In genomic region chr10:52491246-52492000, GRCh38 we compare ENCODE assay signal across 27 cellular contexts.
A peak's percentile ranks its signal among the peaks of the same experiment; 100 is the strongest.
DNase-seq lines count a peak whose midpoint lies in the region; ATAC-seq and TF ChIP-seq lines count a peak whose summit lies in the region.
"Had no signal": no experiment of that assay in that cellular context is flagged by ENCODE, and none has a peak within 500 bp of the region (broad histone marks: within the 10 kb centered on the region; RNA-seq: fewer than 3 reads in every experiment).

No MANE protein-coding gene starts in this region.

- peaks cover 0 to 3% of the 10 kb centered on the region in 2 donors for H3K27me3 Mint-ChIP-seq in natural killer cell treated with Interleukin-12 subunit alpha and Interleukin-12 subunit beta and Interleukin-15 and Interleukin-18, amount 100 ng/mL, for 72 hours
- H3K27me3 Mint-ChIP-seq: activated CD8-positive, alpha-beta T cell treated with anti-CD3 and anti-CD28 coated beads for 36 hours; dendritic cell treated with granulocyte-macrophage colony-stimulating factor and Interleukin-4, amounts not matched to agents 40 ng/mL and 50 ng/mL, for 4 days had no signal

- in situ Hi-C loops in brain microvascular endothelial cell (cut with HindIII; ENCODE audit: low pct_ligation_motif_present, low sequenced_read_pairs): no loop called here

- H3K4me1 Mint-ChIP-seq in natural killer cell treated with Interleukin-12 subunit alpha and Interleukin-12 subunit beta and Interleukin-15 and Interleukin-18, amount 100 ng/mL, for 72 hours (ENCODE audit: low read depth in 2 of 2): no peaks in the 10 kb centered on the region
- H3K4me1 Mint-ChIP-seq: GM23338; stimulated activated effector memory CD8-positive, alpha-beta T cell treated with anti-CD3 and anti-CD28 coated beads, Interleukin-12 subunit alpha, Interleukin-12 subunit beta, amount 100 ng/mL, for 72 hours had no signal

- H3K4me3 Mint-ChIP-seq in natural killer cell treated with Interleukin-12 subunit alpha and Interleukin-12 subunit beta and Interleukin-15 and Interleukin-18, amount 100 ng/mL, for 72 hours: no peak overlapping the region
- H3K4me3 Mint-ChIP-seq: activated CD8-positive, alpha-beta T cell treated with anti-CD3 and anti-CD28 coated beads for 36 hours; brain; dendritic cell treated with granulocyte-macrophage colony-stimulating factor and Interleukin-4, amounts not matched to agents 40 ng/mL and 50 ng/mL, for 4 days; GM23338; stimulated activated effector memory CD8-positive, alpha-beta T cell treated with anti-CD3 and anti-CD28 coated beads, Interleukin-12 subunit alpha, Interleukin-12 subunit beta, amount 100 ng/mL, for 72 hours had no signal

- DNase-seq in AG20443 (ENCODE audit: low spot score): peak; percentile 63
- DNase-seq in LHCN-M2 (ENCODE audit: low read depth): peak; percentile 50
- DNase-seq in brain microvascular endothelial cell: peak; percentile 12
- DNase-seq in iris pigment epithelial cell (ENCODE audit: low read depth): peak; percentile 56
- DNase-seq in natural killer cell treated with Interleukin-12 subunit alpha and Interleukin-12 subunit beta and Interleukin-15 and Interleukin-18, amount 100 ng/mL, for 72 hours (ENCODE audit: low spot score): no peak
- DNase-seq in GF-D8 (lab: John Stamatoyannopoulos, UW): no peak
- no peak for DNase-seq in DMS79 (lab: John Stamatoyannopoulos, UW)
- DNase-seq in esophagus muscularis mucosa (ENCODE audit: extremely low spot score): no peak
- DNase-seq: activated CD4-positive, CD25-positive, alpha-beta regulatory T cell; activated CD8-positive, alpha-beta T cell treated with anti-CD3 and anti-CD28 coated beads for 36 hours; activated T-cell treated with anti-CD3 and anti-CD28 coated beads, Interleukin-2, amount 50 U/mL, for 48 hours; COR-L47; glutamatergic neuron; left ventricle myocardium superior; NCI-H187; NCI-H2227 treated with DMSO at 0.1 percent for 48 hours; NCI-H82; OCI-M1; SJCRH30 had no signal

- no peaks in the 10 kb centered on the region for H3K9me3 ChIP-seq in esophagus muscularis mucosa
- H3K9me3 ChIP-seq: right atrium auricular region, SJCRH30, thoracic aorta had no signal

- H3K36me3 Mint-ChIP-seq in natural killer cell treated with Interleukin-12 subunit alpha and Interleukin-12 subunit beta and Interleukin-15 and Interleukin-18, amount 100 ng/mL, for 72 hours: no peaks in the 10 kb centered on the region
- H3K36me3 Mint-ChIP-seq: activated naive CD4-positive, alpha-beta T cell treated with anti-CD3 and anti-CD28 coated beads, Interleukin-2, amount 50 U/mL, for 72 hours; brain; stimulated activated effector memory CD8-positive, alpha-beta T cell treated with anti-CD3 and anti-CD28 coated beads, Interleukin-12 subunit alpha, Interleukin-12 subunit beta, amount 100 ng/mL, for 72 hours had no signal

- no peak for TF ChIP-seq POLR2A in esophagus muscularis mucosa (IDR thresholded peaks at IDR 0.05; ENCODE audit: low read depth)

- 76% methylated on average over 6 of the region's 6 CpGs for whole genome bisulfite sequencing in esophagus muscularis mucosa

- TF ChIP-seq EP300 in esophagus muscularis mucosa (IDR thresholded peaks at IDR 0.05): no peak

- no peaks in the 10 kb centered on the region for H3K27me3 ChIP-seq in brain microvascular endothelial cell (replicated peaks)
- H3K27me3 ChIP-seq in esophagus muscularis mucosa: no peaks in the 10 kb centered on the region
- H3K27me3 ChIP-seq: right atrium auricular region, SJCRH30 had no signal

- H3K4me1 ChIP-seq in esophagus muscularis mucosa: no peaks in the 10 kb centered on the region
- H3K4me1 ChIP-seq: right atrium auricular region had no signal

- TF ChIP-seq CTCF in brain microvascular endothelial cell (IDR thresholded peaks at IDR 0.05; ENCODE audit: low read depth, low read length, missing control alignments) (no peak), esophagus muscularis mucosa (IDR thresholded peaks at IDR 0.05) (no peak)

- H3K36me3 ChIP-seq in brain microvascular endothelial cell (replicated peaks) (no peaks in the 10 kb centered on the region), esophagus muscularis mucosa (no peaks in the 10 kb centered on the region)
- H3K36me3 ChIP-seq: right atrium auricular region, SJCRH30, thoracic aorta had no signal

- H3K27ac Mint-ChIP-seq in natural killer cell treated with Interleukin-12 subunit alpha and Interleukin-12 subunit beta and Interleukin-15 and Interleukin-18, amount 100 ng/mL, for 72 hours: no peak overlapping the region
- H3K27ac Mint-ChIP-seq: activated CD8-positive, alpha-beta T cell treated with anti-CD3 and anti-CD28 coated beads for 36 hours; activated naive CD4-positive, alpha-beta T cell treated with anti-CD3 and anti-CD28 coated beads, Interleukin-2, amount 50 U/mL, for 72 hours; brain; dendritic cell treated with granulocyte-macrophage colony-stimulating factor and Interleukin-4, amounts not matched to agents 40 ng/mL and 50 ng/mL, for 4 days; GM23338; stimulated activated effector memory CD8-positive, alpha-beta T cell treated with anti-CD3 and anti-CD28 coated beads, Interleukin-12 subunit alpha, Interleukin-12 subunit beta, amount 100 ng/mL, for 72 hours had no signal

- H3K27ac ChIP-seq in brain microvascular endothelial cell (peak overlapping the region; percentile 45), esophagus muscularis mucosa (replicated peaks in 1 of 4) (no peak overlapping the region)
- H3K27ac ChIP-seq: right atrium auricular region, SJCRH30, thoracic aorta had no signal

- intact Hi-C loops in esophagus muscularis mucosa (cut with DNase I): no loop called here

- no peak for ATAC-seq in natural killer cell treated with Interleukin-12 subunit alpha and Interleukin-12 subunit beta and Interleukin-15 and Interleukin-18, amount 100 ng/mL, for 72 hours
- ATAC-seq: activated CD8-positive, alpha-beta T cell treated with anti-CD3 and anti-CD28 coated beads for 36 hours; activated naive CD4-positive, alpha-beta T cell treated with anti-CD3 and anti-CD28 coated beads, Interleukin-2, amount 50 U/mL, for 72 hours; GM23338; HepG2; left ventricle myocardium superior; stimulated activated effector memory CD8-positive, alpha-beta T cell treated with anti-CD3 and anti-CD28 coated beads, Interleukin-12 subunit alpha, Interleukin-12 subunit beta, amount 100 ng/mL, for 72 hours had no signal

- no peak overlapping the region for H3K4me3 ChIP-seq in brain microvascular endothelial cell (ENCODE audit: low read depth, low read length)
- no peak overlapping the region for H3K4me3 ChIP-seq in esophagus muscularis mucosa
- H3K4me3 ChIP-seq: GM23338, right atrium auricular region, SJCRH30, thoracic aorta had no signal

- H3K9me3 Mint-ChIP-seq in natural killer cell treated with Interleukin-12 subunit alpha and Interleukin-12 subunit beta and Interleukin-15 and Interleukin-18, amount 100 ng/mL, for 72 hours: peaks cover 6% of the 10 kb centered on the region
- H3K9me3 Mint-ChIP-seq: activated CD8-positive, alpha-beta T cell treated with anti-CD3 and anti-CD28 coated beads for 36 hours; dendritic cell treated with granulocyte-macrophage colony-stimulating factor and Interleukin-4, amounts not matched to agents 40 ng/mL and 50 ng/mL, for 4 days; GM23338 had no signal

Comparison
In these comparisons a context has a peak if more than half of its experiments do, and no peak if none do; other contexts are left out.
1. DNase-seq: peak in AG20443 (single experiment), LHCN-M2 (single experiment), brain microvascular endothelial cell (single experiment) and iris pigment epithelial cell (single experiment); none in natural killer cell treated with Interleukin-12 subunit alpha and Interleukin-12 subunit beta and Interleukin-15 and Interleukin-18, amount 100 ng/mL, for 72 hours (single experiment), GF-D8 (single experiment), DMS79 (single experiment) and esophagus muscularis mucosa (single experiment).